8 cellular contexts compared by ENCODE assay signal in the genomic region with DNA sequence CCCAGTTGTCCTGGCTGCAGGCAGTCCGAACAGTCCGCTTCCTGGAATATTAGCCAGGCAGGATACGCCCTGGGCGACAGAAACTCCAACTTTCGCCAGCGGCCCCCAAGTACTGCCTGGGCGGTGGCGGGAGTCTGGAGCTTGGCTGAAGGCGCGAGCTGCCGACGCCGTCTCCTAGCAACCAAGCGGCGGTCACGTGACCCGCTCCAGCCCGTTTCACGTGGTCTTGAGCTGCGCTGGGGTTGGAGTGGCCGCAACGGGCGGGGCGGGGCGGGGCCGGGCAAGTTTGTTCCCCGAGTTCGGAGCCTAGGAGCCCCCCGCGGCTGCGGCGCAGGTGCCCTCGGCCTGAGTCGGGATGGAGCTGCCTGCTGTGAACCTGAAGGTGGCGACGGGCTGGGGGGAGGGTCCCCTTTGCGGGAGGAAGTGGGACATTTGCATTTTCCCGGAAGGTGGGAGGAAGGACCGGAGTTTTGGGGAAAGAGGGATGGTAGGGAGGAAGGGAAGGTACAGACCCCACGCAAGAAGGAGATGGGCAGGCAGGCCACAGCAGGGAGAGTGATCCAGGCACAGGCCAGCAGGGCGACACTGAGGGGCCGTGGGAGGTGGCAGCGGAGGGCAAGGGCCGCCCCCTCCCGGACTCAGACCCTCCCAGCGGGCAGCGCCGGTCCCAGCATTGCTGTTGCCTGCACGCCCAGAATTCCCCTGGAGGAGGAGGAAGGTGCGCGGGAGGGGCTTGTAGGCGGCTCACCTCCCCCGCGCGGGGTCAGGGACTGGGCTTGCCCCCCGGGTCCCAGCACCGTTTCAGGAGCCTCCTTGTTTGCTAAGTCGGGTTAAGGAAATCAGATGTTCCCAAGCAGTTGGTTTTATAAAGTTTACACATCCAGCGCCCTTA. TPM values are rescaled to one million over a fixed set of nuclear protein-coding genes. Genes with fewer than 3 reads are reported as not detected.
DNase-seq lines count a peak whose midpoint lies in the region; ATAC-seq and TF ChIP-seq lines count a peak whose summit lies in the region.

A gene with protein sequence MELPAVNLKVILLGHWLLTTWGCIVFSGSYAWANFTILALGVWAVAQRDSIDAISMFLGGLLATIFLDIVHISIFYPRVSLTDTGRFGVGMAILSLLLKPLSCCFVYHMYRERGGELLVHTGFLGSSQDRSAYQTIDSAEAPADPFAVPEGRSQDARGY (plus strand): TSS at position 283 of the 892 bp plus-strand sequence. CDS start 73 bp downstream, at position 356.

- no peaks in the 10 kb centered on the region for H3F3A ChIP-seq in PC-3 (ENCODE audit: low read length, unreplicated experiment)

- BruUV-seq in PC-3 (replicated peaks; lab: Mats Ljungman, UMichigan) = no TSS peak

- intact Hi-C loops in PC-3 (cut with micrococcal nuclease) = loop anchor here (5.0 kb wide), 1 partner anchor 71 kb away; the partner anchor contains the start of genes CLCN6 and MTHFR

- H3K4me1 ChIP-seq in BE2C (no peaks in the 10 kb centered on the region), HUES6 (ENCODE audit: control insufficient read depth, insufficient read depth, low read length) (peaks cover 28% of the 10 kb centered on the region), PC-3 (ENCODE audit: insufficient read depth, low read length) (peaks cover 9% of the 10 kb centered on the region)

- H3K9ac ChIP-seq in HUES6 (ENCODE audit: low read length) (peak within 1 kb of the TSS; percentile 77), PC-3 (ENCODE audit: low read length) (peak within 1 kb of the TSS; percentile 86)

- POLR2A ChIA-PET in PC-3 (lab: Charles Lee; ENCODE audit: unreplicated experiment) = interaction anchor here (0.5 kb wide), 1 partner anchor 172 kb away, joined by 3 read pairs; no protein-coding TSS in a partner anchor

- CTCF ChIA-PET in PC-3 (lab: Charles Lee) = interaction anchor here (0.6 kb wide), 1 partner anchor 234 kb away, joined by 4 read pairs; no protein-coding TSS in a partner anchor

- H3K36me3 ChIP-seq in BE2C (no peaks in the 10 kb centered on the region), HUES6 (ENCODE audit: control insufficient read depth, insufficient read depth, low read length) (no peaks in the 10 kb centered on the region), PC-3 (ENCODE audit: low read depth, low read length) (no peaks in the 10 kb centered on the region)

- peaks cover 5% of the 10 kb centered on the region for H3K79me2 ChIP-seq in PC-3 (ENCODE audit: low read length)

- H2AFZ ChIP-seq in PC-3 (ENCODE audit: low read length) = peak within 1 kb of the TSS; percentile 97

- H3K9me3 ChIP-seq in BE2C (no peaks in the 10 kb centered on the region), HUES6 (ENCODE audit: control insufficient read depth, insufficient read depth, low read depth, low read length) (no peaks in the 10 kb centered on the region), PC-3 (ENCODE audit: low read length) (no peaks in the 10 kb centered on the region)

- DNase-seq in BE2C = peak; percentile 91
- DNase-seq in PC-3 = peak; percentile 86
- peak; percentile 84 for DNase-seq in activated T-cell treated with anti-CD3 and anti-CD28 coated beads for 48 hours (ENCODE audit: low read depth)
- DNase-seq in epithelial cell of proximal tubule (ENCODE audit: low read depth) = no peak
- DNase-seq in mucosa of gallbladder (ENCODE audit: low spot score) = peak; percentile 96
- DNase-seq in stimulated activated CD8-positive, alpha-beta memory T cell treated with anti-CD3 and anti-CD28 coated beads, Interleukin-4, amount 100 ng/mL, for 24 hours (ENCODE audit: low read depth) = peak; percentile 84

- no peaks in the 10 kb centered on the region for H3K27me3 ChIP-seq in BE2C
- no peaks in the 10 kb centered on the region for H3K27me3 ChIP-seq in HUES6 (ENCODE audit: control insufficient read depth, insufficient read depth, low read length)
- H3K27me3 ChIP-seq in PC-3 (ENCODE audit: low read length) = no peaks in the 10 kb centered on the region

- ATAC-seq in GM19395 (IDR thresholded peaks at IDR 0.05; ENCODE audit: unreplicated experiment) = peak; percentile 66
- peak; percentile 77 for ATAC-seq in PC-3

- H3K4me3 ChIP-seq in BE2C (ENCODE audit: low read depth, low read length) (peak within 1 kb of the TSS; percentile 85), HUES6 (ENCODE audit: low read depth, low read length) (peak within 1 kb of the TSS; percentile 94), PC-3 (ENCODE audit: low read length) (peak within 1 kb of the TSS; percentile 84), epithelial cell of proximal tubule (ENCODE audit: low read depth, low read length) (peak within 1 kb of the TSS; percentile 99)

- no peaks in the 10 kb centered on the region for H4K20me1 ChIP-seq in PC-3 (ENCODE audit: low read length)

- TF ChIP-seq CTCF in BE2C (IDR thresholded peaks at IDR 0.05; ENCODE audit: low read depth, low read length) (no peak), PC-3 (conservative IDR thresholded peaks at IDR 0.05; ENCODE audit: low read depth, low read length) (no peak), epithelial cell of proximal tubule (conservative IDR thresholded peaks at IDR 0.05; ENCODE audit: low read depth, low read length) (peak; percentile 15)

- no peaks in the 10 kb centered on the region for H3K9me2 ChIP-seq in PC-3 (replicated peaks; ENCODE audit: low read length)

- peak within 1 kb of the TSS; percentile 86 for H3K4me2 ChIP-seq in PC-3 (ENCODE audit: low read length)

- peak within 1 kb of the TSS; percentile 87 for H3K27ac ChIP-seq in HUES6 (ENCODE audit: low read depth, low read length)
- H3K27ac ChIP-seq in PC-3 (ENCODE audit: low read length) = peak within 1 kb of the TSS; percentile 86

RNA-seq across cellular contexts. Expression of the gene that starts here (rescaled TPM):
- polyA plus RNA-seq in BE2C (2012; ENCODE audit: insufficient read depth, insufficient read length, low read depth) = 8.3 TPM
- total RNA-seq in PC-3 (2014; rRNA removed) (73.5 and 76.7 TPM in 2 replicates), epithelial cell of proximal tubule (54.7 and 70.3 TPM in 2 replicates), mucosa of gallbladder (38.7 TPM)
